Comparison of ENCODE assay signal across 17 cellular contexts in the genomic region with DNA sequence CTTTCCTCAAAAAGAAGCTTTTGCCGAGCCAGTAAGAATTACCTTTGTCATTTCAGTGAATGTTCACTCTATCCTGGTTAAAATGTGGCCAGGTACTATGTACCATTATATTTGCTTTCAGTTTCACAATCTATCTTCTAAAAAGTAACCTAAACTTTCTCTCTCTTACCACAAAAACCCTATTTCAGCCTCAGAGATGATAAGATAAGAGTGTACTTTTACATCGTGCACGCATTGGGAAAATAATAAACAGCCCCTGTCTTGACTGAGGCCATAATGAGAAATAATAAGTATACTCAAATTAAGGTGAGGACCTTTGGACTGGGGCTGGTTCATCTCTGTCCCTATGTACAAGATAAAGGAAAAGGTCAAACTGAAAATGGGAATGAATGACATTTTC.
"Had no signal": no experiment of that assay in that cellular context is flagged by ENCODE, and none has a peak within 500 bp of the region (broad histone marks: within the 10 kb centered on the region; RNA-seq: fewer than 3 reads in every experiment).

No MANE protein-coding gene starts in this region.

- H3K27me3 Mint-ChIP-seq: activated CD4-positive, alpha-beta T cell treated with anti-CD3 and anti-CD28 coated beads, Interleukin-2, amount 10 ng/mL, durations not matched to agents 24 days and 14 days had no signal

- ATAC-seq: body of pancreas, esophagus mucosa, left cardiac atrium, psoas muscle, sciatic nerve, upper lobe of right lung had no signal

- H3K27ac Mint-ChIP-seq: activated CD4-positive, alpha-beta T cell treated with anti-CD3 and anti-CD28 coated beads, Interleukin-2, amount 10 ng/mL, durations not matched to agents 24 days and 14 days; natural killer cell had no signal

- H3K4me1 ChIP-seq: psoas muscle, upper lobe of right lung had no signal

- H3K27me3 ChIP-seq: body of pancreas, upper lobe of right lung had no signal

- H3K9me3 ChIP-seq: body of pancreas, upper lobe of right lung had no signal

- DNase-seq: activated CD4-positive, alpha-beta T cell treated with anti-CD3 and anti-CD28 coated beads, Interleukin-2, amount 10 ng/mL, durations not matched to agents 24 days and 14 days; activated gamma-delta T cell treated with Interleukin-2 at 50 U/mL for 16 hours; activated T-cell treated with anti-CD3 and anti-CD28 coated beads for 4 hours; amniotic stem cell; body of pancreas; cerebellar nuclear complex; left cardiac atrium; natural killer cell; occipital lobe; psoas muscle; stimulated activated CD4-positive, alpha-beta T cell treated with anti-CD3 and anti-CD28 coated beads, Interleukin-2, amount 100 ng/mL, for 24 hours; stimulated activated naive CD4-positive, alpha-beta T cell; T1000; upper lobe of right lung had no signal

- H3K36me3 ChIP-seq: upper lobe of right lung had no signal

- H3K27ac ChIP-seq: body of pancreas, psoas muscle, upper lobe of right lung, VCaP had no signal

- H3K4me3 Mint-ChIP-seq: activated CD4-positive, alpha-beta T cell treated with anti-CD3 and anti-CD28 coated beads, Interleukin-2, amount 10 ng/mL, durations not matched to agents 24 days and 14 days; natural killer cell had no signal

- H3K4me3 ChIP-seq: body of pancreas, psoas muscle, upper lobe of right lung had no signal

- H3K4me1 Mint-ChIP-seq: activated CD4-positive, alpha-beta T cell treated with anti-CD3 and anti-CD28 coated beads, Interleukin-2, amount 10 ng/mL, durations not matched to agents 24 days and 14 days had no signal
